In genomic region chr1:71667224-71667623, GRCh38 we compare ENCODE assay signal across 11 cellular contexts.
DNase-seq lines count a peak whose midpoint lies in the region; ATAC-seq, FAIRE-seq and TF ChIP-seq lines count a peak whose summit lies in the region.
"Had no signal": no experiment of that assay in that cellular context is flagged by ENCODE, and none has a peak within 500 bp of the region (broad histone marks: within the 10 kb centered on the region; RNA-seq: fewer than 3 reads in every experiment).

No MANE protein-coding gene starts in this region.

- no peaks in the 10 kb centered on the region for H3K4me1 ChIP-seq in ovary (ENCODE audit: insufficient read depth)
- H3K4me1 ChIP-seq: stomach had no signal

- H3K9me3 Mint-ChIP-seq in CD4-positive, alpha-beta T cell = peaks cover 2% of the 10 kb centered on the region

- H3K27ac ChIP-seq in ovary = no peak overlapping the region
- no peak overlapping the region for H3K27ac ChIP-seq in CD4-positive, alpha-beta T cell (ENCODE audit: low read depth, low read length)
- H3K27ac ChIP-seq: dorsolateral prefrontal cortex, stomach had no signal

- no peaks in the 10 kb centered on the region for H3K27me3 Mint-ChIP-seq in CD4-positive, alpha-beta T cell

- no peaks in the 10 kb centered on the region for H3K4me1 Mint-ChIP-seq in CD4-positive, alpha-beta T cell (ENCODE audit: low read depth)

- 79 to 90% (median 79%) methylated on average over 2 of the region's 2 CpGs for WGBS in ovary, 3 donors

- no peak for TF ChIP-seq CTCF in ovary (IDR thresholded peaks at IDR 0.05)
- TF ChIP-seq CTCF in CD4-positive, alpha-beta T cell (IDR thresholded peaks at IDR 0.05) = no peak

- no peaks in the 10 kb centered on the region for H3K9me3 ChIP-seq in ovary
- no peaks in the 10 kb centered on the region for H3K9me3 ChIP-seq in CD4-positive, alpha-beta T cell (ENCODE audit: control insufficient read depth, low read length)
- H3K9me3 ChIP-seq: stomach had no signal

- H3K36me3 Mint-ChIP-seq in CD4-positive, alpha-beta T cell (ENCODE audit: low read depth) = no peaks in the 10 kb centered on the region

- ATAC-seq in CD4-positive, alpha-beta T cell (ENCODE audit: poor library complexity) = no peak
- no peak for ATAC-seq in HG02678 (IDR thresholded peaks at IDR 0.05; ENCODE audit: unreplicated experiment)

- CTCF ChIA-PET in CD4-positive, alpha-beta T cell (lab: Charles Lee) = no interaction called here

- peak; percentile 80 for DNase-seq in G401 (ENCODE audit: low spot score)
- DNase-seq in NCI-H146 treated with DMSO at 0.1 percent for 48 hours (lab: John Stamatoyannopoulos, UW; ENCODE audit: unreplicated experiment) = peak; percentile 95
- peak; percentile 55 to 65 for DNase-seq in SHP77 (lab: John Stamatoyannopoulos, UW)
- no peak for DNase-seq in ovary
- DNase-seq in CD4-positive, alpha-beta T cell = no peak
- DNase-seq in activated gamma-delta T cell treated with Interleukin-2 at 50 U/mL for 16 hours = no peak
- DNase-seq: DMS79, stomach had no signal

- no peak for TF ChIP-seq EP300 in ovary (IDR thresholded peaks at IDR 0.05)

- no peak overlapping the region for H3K4me3 ChIP-seq in ovary
- H3K4me3 ChIP-seq: dorsolateral prefrontal cortex, stomach had no signal

- POLR2A ChIA-PET in CD4-positive, alpha-beta T cell (lab: Charles Lee) = no interaction called here

- H3K36me3 ChIP-seq in ovary = no peaks in the 10 kb centered on the region
- H3K36me3 ChIP-seq: stomach had no signal

- no peak for TF ChIP-seq POLR2A in ovary (IDR thresholded peaks at IDR 0.05)

- H3K27me3 ChIP-seq in ovary = no peaks in the 10 kb centered on the region
- H3K27me3 ChIP-seq in CD4-positive, alpha-beta T cell (ENCODE audit: control insufficient read depth, insufficient read depth, low read length) = no peaks in the 10 kb centered on the region
- H3K27me3 ChIP-seq: dorsolateral prefrontal cortex, stomach had no signal

- H3K27ac Mint-ChIP-seq in CD4-positive, alpha-beta T cell = no peak overlapping the region

- peak; percentile 64 for FAIRE-seq in islet of Langerhans (lab: Jason Lieb, UNC)

- no peak overlapping the region for H3K4me3 Mint-ChIP-seq in CD4-positive, alpha-beta T cell

- in situ Hi-C loops in G401 (cut with HindIII; ENCODE audit: low sequenced_read_pairs) = no loop called here

- intact Hi-C loops in ovary (cut with DNase I) = no loop called here
- intact Hi-C loops in CD4-positive, alpha-beta T cell (cut with DNase I, micrococcal nuclease) = no loop called here

Comparison
In these comparisons a context has a peak if more than half of its experiments do, and no peak if none do; other contexts are left out.
1. DNase-seq: peak in G401 (single experiment), NCI-H146 treated with DMSO at 0.1 percent for 48 hours (single experiment) and SHP77 (2 of 2); none in ovary (0 of 5), CD4-positive, alpha-beta T cell (0 of 10) and activated gamma-delta T cell treated with Interleukin-2 at 50 U/mL for 16 hours (single experiment).